ENCODE assay signal across 17 cellular contexts in the genomic region with DNA sequence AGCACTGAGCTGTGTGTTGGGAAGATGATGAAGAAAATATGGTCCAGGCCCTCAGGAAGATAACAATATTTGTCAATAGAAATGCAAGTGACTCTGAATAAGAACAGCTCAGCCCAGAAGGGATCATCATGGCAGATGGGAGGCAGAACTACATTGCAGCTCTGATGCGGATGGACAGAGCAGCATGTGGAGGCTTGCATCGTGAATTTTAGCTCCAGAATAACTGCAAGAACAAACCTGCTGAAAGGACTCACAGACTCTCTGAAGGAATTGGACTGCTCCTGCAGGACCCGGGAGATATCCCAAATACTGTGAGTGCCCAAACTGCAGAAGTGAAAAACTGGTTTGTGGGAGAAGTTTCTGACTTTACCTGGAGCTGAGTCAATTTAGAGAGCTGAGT.
DNase-seq lines count a peak whose midpoint lies in the region; ATAC-seq, FAIRE-seq and TF ChIP-seq lines count a peak whose summit lies in the region.
"Had no signal": no experiment of that assay in that cellular context is flagged by ENCODE, and none has a peak within 500 bp of the region (broad histone marks: within the 10 kb centered on the region; RNA-seq: fewer than 3 reads in every experiment).

No MANE protein-coding gene starts in this region.

- CTCF ChIA-PET in CD4-positive, alpha-beta T cell (lab: Charles Lee): interaction anchor here (1.0 kb wide), 1 partner anchor 16 kb away, joined by 3 read pairs; no protein-coding TSS in a partner anchor

- H3F3A ChIP-seq in MM.1S (ENCODE audit: insufficient read depth, low read length): peaks cover 15% of the 10 kb centered on the region

- no peak overlapping the region for H2AFZ ChIP-seq in MM.1S (ENCODE audit: low read length)
- H2AFZ ChIP-seq: GM23248 had no signal

- no peaks in the 10 kb centered on the region for H3K79me2 ChIP-seq in MM.1S (ENCODE audit: low read length)

- no peak overlapping the region for H3K4me2 ChIP-seq in MM.1S (ENCODE audit: low read depth, low read length)

- H3K9ac ChIP-seq in MM.1S (ENCODE audit: low read length): no peak overlapping the region
- H3K9ac ChIP-seq: GM23248 had no signal

- H3K9me2 ChIP-seq in MM.1S (replicated peaks; ENCODE audit: insufficient read depth, low read length): no peaks in the 10 kb centered on the region

- FAIRE-seq in bronchial epithelial cell (lab: Jason Lieb, UNC) (peak; percentile 68), GM19239 (lab: Jason Lieb, UNC) (no peak)

- H3K4me1 Mint-ChIP-seq in activated naive CD8-positive, alpha-beta T cell treated with anti-CD3 and anti-CD28 coated beads, Interleukin-2, amount 50 U/mL, for 24 hours: peaks cover 14% of the 10 kb centered on the region
- peaks cover 16% of the 10 kb centered on the region for H3K4me1 Mint-ChIP-seq in activated naive CD8-positive, alpha-beta T cell treated with anti-CD3 and anti-CD28 coated beads for 36 hours
- H3K4me1 Mint-ChIP-seq in progenitor cell of endocrine pancreas (ENCODE audit: low read depth): peaks cover 3% of the 10 kb centered on the region
- H3K4me1 Mint-ChIP-seq in CD4-positive, alpha-beta T cell (ENCODE audit: low read depth): no peaks in the 10 kb centered on the region

- no peaks in the 10 kb centered on the region for H3K36me3 ChIP-seq in MM.1S (replicated peaks; ENCODE audit: insufficient read depth, low read length)
- H3K36me3 ChIP-seq in bronchial epithelial cell (ENCODE audit: control insufficient read depth, insufficient read depth, low read length): no peaks in the 10 kb centered on the region
- H3K36me3 ChIP-seq: SJCRH30 had no signal

- POLR2A ChIA-PET in CD4-positive, alpha-beta T cell (lab: Charles Lee): no interaction called here

- no peaks in the 10 kb centered on the region for H3K9me3 Mint-ChIP-seq in activated naive CD8-positive, alpha-beta T cell treated with anti-CD3 and anti-CD28 coated beads, Interleukin-2, amount 50 U/mL, for 24 hours
- no peaks in the 10 kb centered on the region for H3K9me3 Mint-ChIP-seq in activated naive CD8-positive, alpha-beta T cell treated with anti-CD3 and anti-CD28 coated beads for 36 hours
- H3K9me3 Mint-ChIP-seq in progenitor cell of endocrine pancreas (ENCODE audit: low read depth): peaks cover 41% of the 10 kb centered on the region
- peaks cover 2% of the 10 kb centered on the region for H3K9me3 Mint-ChIP-seq in CD4-positive, alpha-beta T cell

- H3K36me3 Mint-ChIP-seq in activated naive CD8-positive, alpha-beta T cell treated with anti-CD3 and anti-CD28 coated beads, Interleukin-2, amount 50 U/mL, for 24 hours (ENCODE audit: low read depth): no peaks in the 10 kb centered on the region
- H3K36me3 Mint-ChIP-seq in activated naive CD8-positive, alpha-beta T cell treated with anti-CD3 and anti-CD28 coated beads for 36 hours: peaks cover 19% of the 10 kb centered on the region
- H3K36me3 Mint-ChIP-seq in progenitor cell of endocrine pancreas (ENCODE audit: insufficient read depth): peaks cover 25% of the 10 kb centered on the region
- H3K36me3 Mint-ChIP-seq in CD4-positive, alpha-beta T cell (ENCODE audit: low read depth): no peaks in the 10 kb centered on the region

- no peak for ATAC-seq in activated naive CD8-positive, alpha-beta T cell treated with anti-CD3 and anti-CD28 coated beads, Interleukin-2, amount 50 U/mL, for 24 hours
- ATAC-seq in CD4-positive, alpha-beta T cell (ENCODE audit: poor library complexity): no peak
- ATAC-seq in GM18520 (IDR thresholded peaks at IDR 0.05; ENCODE audit: unreplicated experiment): no peak

- DNase-seq in activated naive CD8-positive, alpha-beta T cell treated with anti-CD3 and anti-CD28 coated beads, Interleukin-2, amount 50 U/mL, for 24 hours: no peak
- no peak for DNase-seq in activated naive CD8-positive, alpha-beta T cell treated with anti-CD3 and anti-CD28 coated beads for 36 hours
- DNase-seq in MM.1S (no peak), bronchial epithelial cell (ENCODE audit: low read depth) (peak; percentile 50), progenitor cell of endocrine pancreas (ENCODE audit: low spot score, unreplicated experiment) (no peak), GM19239 (ENCODE audit: insufficient read length, low spot score) (no peak)
- DNase-seq in CD4-positive, alpha-beta T cell: no peak
- DNase-seq: 8988T, C1 segment of cervical spinal cord, Kasumi-1, NCI-H187 treated with DMSO at 0.1 percent for 48 hours, NCI-H345, NCI-H526 treated with DMSO at 0.1 percent for 48 hours, SW 1271 had no signal

- no peak overlapping the region for H3K4me3 ChIP-seq in MM.1S (ENCODE audit: low read length)
- no peak overlapping the region for H3K4me3 ChIP-seq in bronchial epithelial cell (ENCODE audit: low read depth, low read length)
- H3K4me3 ChIP-seq: GM23248, SJCRH30 had no signal

- H4K20me1 ChIP-seq in MM.1S (ENCODE audit: insufficient read depth, low read length): no peaks in the 10 kb centered on the region

- peak overlapping the region; percentile 7 for H3K27ac Mint-ChIP-seq in activated naive CD8-positive, alpha-beta T cell treated with anti-CD3 and anti-CD28 coated beads, Interleukin-2, amount 50 U/mL, for 24 hours
- no peak overlapping the region for H3K27ac Mint-ChIP-seq in activated naive CD8-positive, alpha-beta T cell treated with anti-CD3 and anti-CD28 coated beads for 36 hours
- H3K27ac Mint-ChIP-seq in progenitor cell of endocrine pancreas: peak overlapping the region; percentile 0
- no peak overlapping the region for H3K27ac Mint-ChIP-seq in CD4-positive, alpha-beta T cell

- H3K27me3 Mint-ChIP-seq in activated naive CD8-positive, alpha-beta T cell treated with anti-CD3 and anti-CD28 coated beads, Interleukin-2, amount 50 U/mL, for 24 hours: no peaks in the 10 kb centered on the region
- no peaks in the 10 kb centered on the region for H3K27me3 Mint-ChIP-seq in activated naive CD8-positive, alpha-beta T cell treated with anti-CD3 and anti-CD28 coated beads for 36 hours
- H3K27me3 Mint-ChIP-seq in progenitor cell of endocrine pancreas: no peaks in the 10 kb centered on the region
- H3K27me3 Mint-ChIP-seq in CD4-positive, alpha-beta T cell: no peaks in the 10 kb centered on the region

- H3K4me1 ChIP-seq in MM.1S (ENCODE audit: low read length): peaks cover 23% of the 10 kb centered on the region

- intact Hi-C loops in CD4-positive, alpha-beta T cell (cut with DNase I, micrococcal nuclease): no loop called here

- no peaks in the 10 kb centered on the region for H3K27me3 ChIP-seq in MM.1S (replicated peaks; ENCODE audit: insufficient read depth, low read length)
- H3K27me3 ChIP-seq in bronchial epithelial cell (ENCODE audit: control insufficient read depth, insufficient read depth, low read length): no peaks in the 10 kb centered on the region
- no peaks in the 10 kb centered on the region for H3K27me3 ChIP-seq in CD4-positive, alpha-beta T cell (ENCODE audit: control insufficient read depth, insufficient read depth, low read length)
- H3K27me3 ChIP-seq: SJCRH30 had no signal

- H3K27ac ChIP-seq in MM.1S (ENCODE audit: low read length): peak overlapping the region; percentile 69; the same call in 1 of the 2 replicates
- no peak overlapping the region for H3K27ac ChIP-seq in CD4-positive, alpha-beta T cell (ENCODE audit: low read depth, low read length)
- H3K27ac ChIP-seq: GM23248 had no signal

- no peak overlapping the region for H3K4me3 Mint-ChIP-seq in activated naive CD8-positive, alpha-beta T cell treated with anti-CD3 and anti-CD28 coated beads, Interleukin-2, amount 50 U/mL, for 24 hours
- H3K4me3 Mint-ChIP-seq in activated naive CD8-positive, alpha-beta T cell treated with anti-CD3 and anti-CD28 coated beads for 36 hours: no peak overlapping the region
- H3K4me3 Mint-ChIP-seq in progenitor cell of endocrine pancreas (ENCODE audit: low read depth): no peak overlapping the region
- no peak overlapping the region for H3K4me3 Mint-ChIP-seq in CD4-positive, alpha-beta T cell

- TF ChIP-seq CTCF in MM.1S (IDR thresholded peaks at IDR 0.05; ENCODE audit: low read length) (no peak), bronchial epithelial cell (IDR thresholded peaks at IDR 0.05; ENCODE audit: insufficient read depth, low read length, severe bottlenecking) (no peak), progenitor cell of endocrine pancreas (IDR thresholded peaks at IDR 0.05; ENCODE audit: unreplicated experiment) (no peak)
- no peak for TF ChIP-seq CTCF in CD4-positive, alpha-beta T cell (IDR thresholded peaks at IDR 0.05)

- no peaks in the 10 kb centered on the region for H3K9me3 ChIP-seq in MM.1S (replicated peaks; ENCODE audit: insufficient read depth, low read length)
- no peaks in the 10 kb centered on the region for H3K9me3 ChIP-seq in CD4-positive, alpha-beta T cell (ENCODE audit: control insufficient read depth, low read length)
- H3K9me3 ChIP-seq: SJCRH30 had no signal

Comparison
In these comparisons a context has a peak if more than half of its experiments do, and no peak if none do; other contexts are left out.
1. H3K27ac Mint-ChIP-seq: peak in activated naive CD8-positive, alpha-beta T cell treated with anti-CD3 and anti-CD28 coated beads, Interleukin-2, amount 50 U/mL, for 24 hours (single experiment) and progenitor cell of endocrine pancreas (single experiment); none in activated naive CD8-positive, alpha-beta T cell treated with anti-CD3 and anti-CD28 coated beads for 36 hours (single experiment) and CD4-positive, alpha-beta T cell (single experiment).